ENCODE assay signal across 8 cellular contexts in genomic region chr3:152376351-152377183, GRCh38.
A peak's percentile ranks its signal among the peaks of the same experiment; 100 is the strongest.
DNase-seq lines count a peak whose midpoint lies in the region; ATAC-seq and TF ChIP-seq lines count a peak whose summit lies in the region.

No MANE protein-coding gene starts in this region.

- H3K4me3 ChIP-seq in lower lobe of right lung = no peak overlapping the region

- H3K9me3 ChIP-seq in CD4-positive, alpha-beta T cell (ENCODE audit: control insufficient read depth, low read length) = no peaks in the 10 kb centered on the region
- H3K9me3 ChIP-seq in lower lobe of right lung = no peaks in the 10 kb centered on the region

- peaks cover 3% of the 10 kb centered on the region for H3K36me3 ChIP-seq in lower lobe of right lung

- H3K27me3 ChIP-seq in CD4-positive, alpha-beta T cell (ENCODE audit: control insufficient read depth, insufficient read depth, low read length) = no peaks in the 10 kb centered on the region
- H3K27me3 ChIP-seq in lower lobe of right lung (ENCODE audit: low read depth) = no peaks in the 10 kb centered on the region

- CTCF ChIA-PET in CD4-positive, alpha-beta T cell (lab: Charles Lee) = no interaction called here
- CTCF ChIA-PET in activated CD8-positive, alpha-beta T cell treated with anti-CD3 and anti-CD28 coated beads for 36 hours (lab: Charles Lee) = interaction anchor here (0.7 to 1.6 kb wide), 2 partner anchors 14 to 193 kb away, joined by 3 read pairs; no protein-coding TSS in a partner anchor

- no peak for TF ChIP-seq CTCF in CD4-positive, alpha-beta T cell (IDR thresholded peaks at IDR 0.05)
- no peak for TF ChIP-seq CTCF in activated CD8-positive, alpha-beta T cell treated with anti-CD3 and anti-CD28 coated beads for 36 hours (IDR thresholded peaks at IDR 0.05)
- TF ChIP-seq CTCF in lower lobe of right lung (IDR thresholded peaks at IDR 0.05) = no peak

- H3K4me1 Mint-ChIP-seq in CD4-positive, alpha-beta T cell (ENCODE audit: low read depth) = peaks cover 95% of the 10 kb centered on the region
- peaks cover 76% of the 10 kb centered on the region for H3K4me1 Mint-ChIP-seq in activated CD8-positive, alpha-beta T cell treated with anti-CD3 and anti-CD28 coated beads for 36 hours (ENCODE audit: low read depth)
- peaks cover 28% of the 10 kb centered on the region for H3K4me1 Mint-ChIP-seq in T-helper 2 cell treated with Interferon-gamma antibody and Interleukin-4, amounts not matched to agents 5 μg/mL and 100 μg/mL, for 36 hours (ENCODE audit: low read depth)

- peak overlapping the region; percentile 36 for H3K4me3 Mint-ChIP-seq in CD4-positive, alpha-beta T cell
- peak overlapping the region; percentile 36 for H3K4me3 Mint-ChIP-seq in activated CD8-positive, alpha-beta T cell treated with anti-CD3 and anti-CD28 coated beads for 36 hours
- H3K4me3 Mint-ChIP-seq in T-helper 2 cell treated with Interferon-gamma antibody and Interleukin-4, amounts not matched to agents 5 μg/mL and 100 μg/mL, for 36 hours = no peak overlapping the region

- H3K27ac ChIP-seq in CD4-positive, alpha-beta T cell (ENCODE audit: low read depth, low read length) = no peak overlapping the region
- peak overlapping the region; percentile 52 for H3K27ac ChIP-seq in lower lobe of right lung

- H3K27ac Mint-ChIP-seq in CD4-positive, alpha-beta T cell = peak overlapping the region; percentile 84
- peak overlapping the region; percentile 87 for H3K27ac Mint-ChIP-seq in activated CD8-positive, alpha-beta T cell treated with anti-CD3 and anti-CD28 coated beads for 36 hours
- no peak overlapping the region for H3K27ac Mint-ChIP-seq in T-helper 2 cell treated with Interferon-gamma antibody and Interleukin-4, amounts not matched to agents 5 μg/mL and 100 μg/mL, for 36 hours

- POLR2A ChIA-PET in CD4-positive, alpha-beta T cell (lab: Charles Lee) = interaction anchor here (0.9 to 1.1 kb wide), 2 partner anchors 13 to 108 kb away, joined by 3 read pairs; partner anchors contain the start of gene MBNL1
- POLR2A ChIA-PET in activated CD8-positive, alpha-beta T cell treated with anti-CD3 and anti-CD28 coated beads for 36 hours (lab: Charles Lee) = no interaction called here

- H3K27me3 Mint-ChIP-seq in CD4-positive, alpha-beta T cell = no peaks in the 10 kb centered on the region
- H3K27me3 Mint-ChIP-seq in activated CD8-positive, alpha-beta T cell treated with anti-CD3 and anti-CD28 coated beads for 36 hours = no peaks in the 10 kb centered on the region
- H3K27me3 Mint-ChIP-seq in T-helper 2 cell treated with Interferon-gamma antibody and Interleukin-4, amounts not matched to agents 5 μg/mL and 100 μg/mL, for 36 hours (ENCODE audit: low read depth) = no peaks in the 10 kb centered on the region

- ATAC-seq in CD4-positive, alpha-beta T cell (ENCODE audit: poor library complexity) = no peak
- ATAC-seq in GM19395 (IDR thresholded peaks at IDR 0.05; ENCODE audit: unreplicated experiment) (peak; percentile 84), HG03342 (IDR thresholded peaks at IDR 0.05; ENCODE audit: unreplicated experiment) (peak; percentile 78), lower lobe of right lung (peak; percentile 29 to 74)
- ATAC-seq in activated CD8-positive, alpha-beta T cell treated with anti-CD3 and anti-CD28 coated beads for 36 hours = no peak

- DNase-seq in CD4-positive, alpha-beta T cell = no peak
- peak; percentile 14 for DNase-seq in activated CD8-positive, alpha-beta T cell treated with anti-CD3 and anti-CD28 coated beads for 36 hours
- DNase-seq in lower lobe of right lung (peak; percentile 46), SW480 (ENCODE audit: low spot score) (no peak), cerebellar nuclear complex (lab: John Stamatoyannopoulos, UW) (no peak)
- DNase-seq in T-helper 2 cell treated with Interferon-gamma antibody and Interleukin-4, amounts not matched to agents 5 μg/mL and 100 μg/mL, for 36 hours (ENCODE audit: low spot score) = no peak

- peaks cover 80% of the 10 kb centered on the region for H3K36me3 Mint-ChIP-seq in CD4-positive, alpha-beta T cell (ENCODE audit: low read depth)
- peaks cover 58% of the 10 kb centered on the region for H3K36me3 Mint-ChIP-seq in activated CD8-positive, alpha-beta T cell treated with anti-CD3 and anti-CD28 coated beads for 36 hours (ENCODE audit: low read depth)
- peaks cover 37% of the 10 kb centered on the region for H3K36me3 Mint-ChIP-seq in T-helper 2 cell treated with Interferon-gamma antibody and Interleukin-4, amounts not matched to agents 5 μg/mL and 100 μg/mL, for 36 hours (ENCODE audit: low read depth)

- intact Hi-C loops in CD4-positive, alpha-beta T cell (cut with DNase I, micrococcal nuclease) = no loop called here
- intact Hi-C loops in activated CD8-positive, alpha-beta T cell treated with anti-CD3 and anti-CD28 coated beads for 36 hours (cut with micrococcal nuclease) = no loop called here
- intact Hi-C loops in lower lobe of right lung (cut with DNase I) = no loop called here

- peaks cover 4% of the 10 kb centered on the region for H3K9me3 Mint-ChIP-seq in CD4-positive, alpha-beta T cell
- H3K9me3 Mint-ChIP-seq in activated CD8-positive, alpha-beta T cell treated with anti-CD3 and anti-CD28 coated beads for 36 hours = peaks cover 11% of the 10 kb centered on the region
- no peaks in the 10 kb centered on the region for H3K9me3 Mint-ChIP-seq in T-helper 2 cell treated with Interferon-gamma antibody and Interleukin-4, amounts not matched to agents 5 μg/mL and 100 μg/mL, for 36 hours

- peaks cover 65% of the 10 kb centered on the region for H3K4me1 ChIP-seq in lower lobe of right lung

Comparison
In these comparisons a context has a peak if more than half of its experiments do, and no peak if none do; other contexts are left out.
1. ATAC-seq: peak in GM19395 (single experiment), HG03342 (single experiment) and lower lobe of right lung (2 of 2); none in CD4-positive, alpha-beta T cell (single experiment) and activated CD8-positive, alpha-beta T cell treated with anti-CD3 and anti-CD28 coated beads for 36 hours (single experiment).
2. DNase-seq: peak in activated CD8-positive, alpha-beta T cell treated with anti-CD3 and anti-CD28 coated beads for 36 hours (single experiment) and lower lobe of right lung (single experiment); none in CD4-positive, alpha-beta T cell (0 of 10), SW480 (single experiment), cerebellar nuclear complex (0 of 2) and T-helper 2 cell treated with Interferon-gamma antibody and Interleukin-4, amounts not matched to agents 5 μg/mL and 100 μg/mL, for 36 hours (single experiment).